In genomic region chr3:156687023-156687422, GRCh38 we compare ENCODE assay signal across 14 cellular contexts. TPM values are rescaled to one million over a fixed set of nuclear protein-coding genes. Genes with fewer than 3 reads are reported as not detected.
DNase-seq lines count a peak whose midpoint lies in the region; ATAC-seq and TF ChIP-seq lines count a peak whose summit lies in the region.
"Had no signal": no experiment of that assay in that cellular context is flagged by ENCODE, and none has a peak within 500 bp of the region (broad histone marks: within the 10 kb centered on the region; RNA-seq: fewer than 3 reads in every experiment).

No MANE protein-coding gene starts in this region.

- intact Hi-C loops in mammary epithelial cell (cut with micrococcal nuclease) = no loop called here

- peaks cover 83% of the 10 kb centered on the region for H3K4me1 Mint-ChIP-seq in activated naive CD4-positive, alpha-beta T cell treated with anti-CD3 and anti-CD28 coated beads, Interleukin-2, amount 50 U/mL, for 24 hours
- peaks cover 64% of the 10 kb centered on the region for H3K4me1 Mint-ChIP-seq in stimulated activated effector memory CD8-positive, alpha-beta T cell treated with anti-CD3 and anti-CD28 coated beads, Interleukin-12 subunit alpha, Interleukin-12 subunit beta, amount 100 ng/mL, for 72 hours

- in situ Hi-C loops in mammary epithelial cell (cut with MboI; ENCODE audit: low sequenced_read_pairs in 2 of 2) = loop anchor here (10.0 to 25.0 kb wide), 3 partner anchors 128 to 448 kb away; no protein-coding TSS in a partner anchor

- H3K27me3 Mint-ChIP-seq in activated naive CD4-positive, alpha-beta T cell treated with anti-CD3 and anti-CD28 coated beads, Interleukin-2, amount 50 U/mL, for 24 hours = no peaks in the 10 kb centered on the region

- no peak overlapping the region for H2AFZ ChIP-seq in mammary epithelial cell (ENCODE audit: low read depth, low read length)

- H4K20me1 ChIP-seq in mammary epithelial cell (ENCODE audit: insufficient read depth, low read length) = peaks cover 21% of the 10 kb centered on the region

- BruUV-seq in mammary epithelial cell (replicated peaks; lab: Mats Ljungman, UMichigan) = no TSS peak

- peaks cover 9% of the 10 kb centered on the region for H3K36me3 Mint-ChIP-seq in activated naive CD4-positive, alpha-beta T cell treated with anti-CD3 and anti-CD28 coated beads, Interleukin-2, amount 50 U/mL, for 24 hours
- H3K36me3 Mint-ChIP-seq in stimulated activated effector memory CD8-positive, alpha-beta T cell treated with anti-CD3 and anti-CD28 coated beads, Interleukin-12 subunit alpha, Interleukin-12 subunit beta, amount 100 ng/mL, for 72 hours = peaks cover 89% of the 10 kb centered on the region

- peaks cover 33% of the 10 kb centered on the region for H3K36me3 ChIP-seq in mammary epithelial cell (ENCODE audit: insufficient read depth, low read length)
- H3K36me3 ChIP-seq: BE2C had no signal

- peak; percentile 41 for ATAC-seq in HG03175 (IDR thresholded peaks at IDR 0.05; ENCODE audit: unreplicated experiment)
- peak; percentile 68 for ATAC-seq in stimulated activated effector memory CD8-positive, alpha-beta T cell treated with anti-CD3 and anti-CD28 coated beads, Interleukin-12 subunit alpha, Interleukin-12 subunit beta, amount 100 ng/mL, for 72 hours

- no peaks in the 10 kb centered on the region for H3K27me3 ChIP-seq in mammary epithelial cell (ENCODE audit: insufficient read depth, low read length)
- H3K27me3 ChIP-seq: BE2C had no signal

- peaks cover 82% of the 10 kb centered on the region for H3K4me1 ChIP-seq in mammary epithelial cell (ENCODE audit: insufficient read depth, low read length)
- H3K4me1 ChIP-seq: BE2C had no signal

- no peaks in the 10 kb centered on the region for H3K9me3 ChIP-seq in mammary epithelial cell (replicated peaks; ENCODE audit: insufficient read depth, low read length)
- H3K9me3 ChIP-seq: BE2C had no signal

- H3K4me3 ChIP-seq in mammary epithelial cell (replicated peaks in 1 of 3; ENCODE audit: insufficient read depth in 1 of 3, low read depth in 2 of 3, low read length in 3 of 3) = no peak overlapping the region
- H3K4me3 ChIP-seq: SK-N-MC had no signal

- CTCF ChIA-PET in mammary epithelial cell (lab: Charles Lee; ENCODE audit: low non-redundant PET) = no interaction called here

- no peak overlapping the region for H3K9ac ChIP-seq in mammary epithelial cell (ENCODE audit: insufficient read depth, low read length)

- peak overlapping the region; percentile 35 for H3K27ac Mint-ChIP-seq in activated naive CD4-positive, alpha-beta T cell treated with anti-CD3 and anti-CD28 coated beads, Interleukin-2, amount 50 U/mL, for 24 hours
- H3K27ac Mint-ChIP-seq in stimulated activated effector memory CD8-positive, alpha-beta T cell treated with anti-CD3 and anti-CD28 coated beads, Interleukin-12 subunit alpha, Interleukin-12 subunit beta, amount 100 ng/mL, for 72 hours = peak overlapping the region; percentile 56

- DNase-seq in activated naive CD4-positive, alpha-beta T cell (lab: John Stamatoyannopoulos, UW) = no peak
- DNase-seq in mammary epithelial cell = no peak
- DNase-seq in stimulated activated effector memory CD8-positive, alpha-beta T cell treated with anti-CD3 and anti-CD28 coated beads, Interleukin-12 subunit alpha, Interleukin-12 subunit beta, amount 100 ng/mL, for 72 hours (ENCODE audit: low spot score in 2 of 2) = no peak
- no peak for DNase-seq in middle frontal gyrus (ENCODE audit: extremely low spot score, low spot score)
- DNase-seq in NCI-H2171 (lab: John Stamatoyannopoulos, UW) = no peak
- no peak for DNase-seq in GM10266 (ENCODE audit: extremely low spot score)
- DNase-seq: BE2C, cerebellar nuclear complex, glutamatergic neuron, HCEC 1CT, substantia nigra had no signal

- H3K79me2 ChIP-seq in mammary epithelial cell (ENCODE audit: insufficient read depth, low read length) = peaks cover 98% of the 10 kb centered on the region

- dilution Hi-C loops in mammary epithelial cell (cut with HindIII; ENCODE audit: low sequenced_read_pairs) = no loop called here

- TF ChIP-seq CTCF in mammary epithelial cell (conservative IDR thresholded peaks at IDR 0.05 in 1 of 2, IDR thresholded peaks at IDR 0.05 in 1 of 2; ENCODE audit: extremely low read depth in 1 of 2, insufficient read depth in 1 of 2, low read depth in 1 of 2, low read length in 2 of 2) (no peak), GM10266 (IDR thresholded peaks at IDR 0.05; ENCODE audit: control insufficient read depth, insufficient read depth, low read depth, missing control alignments) (no peak)

- no peaks in the 10 kb centered on the region for H3K9me3 Mint-ChIP-seq in activated naive CD4-positive, alpha-beta T cell treated with anti-CD3 and anti-CD28 coated beads, Interleukin-2, amount 50 U/mL, for 24 hours
- no peaks in the 10 kb centered on the region for H3K9me3 Mint-ChIP-seq in stimulated activated effector memory CD8-positive, alpha-beta T cell treated with anti-CD3 and anti-CD28 coated beads, Interleukin-12 subunit alpha, Interleukin-12 subunit beta, amount 100 ng/mL, for 72 hours

- peak overlapping the region; percentile 76 for H3K4me2 ChIP-seq in mammary epithelial cell (ENCODE audit: insufficient read depth, low read depth, low read length)

- no peak overlapping the region for H3K4me3 Mint-ChIP-seq in activated naive CD4-positive, alpha-beta T cell treated with anti-CD3 and anti-CD28 coated beads, Interleukin-2, amount 50 U/mL, for 24 hours
- H3K4me3 Mint-ChIP-seq in stimulated activated effector memory CD8-positive, alpha-beta T cell treated with anti-CD3 and anti-CD28 coated beads, Interleukin-12 subunit alpha, Interleukin-12 subunit beta, amount 100 ng/mL, for 72 hours = peak overlapping the region; percentile 26

- H3K27ac ChIP-seq in mammary epithelial cell (ENCODE audit: insufficient read depth, low read depth, low read length) = peak overlapping the region; percentile 84

RNA-seq across cellular contexts. Expression of gene TIPARP, which starts 12.6 kb away (rescaled TPM):
- 100 to 1,000 TPM; 171 to 229 TPM for total RNA-seq in mammary epithelial cell
- 34.4 TPM for polyA plus RNA-seq in mammary epithelial cell
- 196 TPM for polyA minus RNA-seq in mammary epithelial cell
